25 cellular contexts compared by ENCODE assay signal in the genomic region with DNA sequence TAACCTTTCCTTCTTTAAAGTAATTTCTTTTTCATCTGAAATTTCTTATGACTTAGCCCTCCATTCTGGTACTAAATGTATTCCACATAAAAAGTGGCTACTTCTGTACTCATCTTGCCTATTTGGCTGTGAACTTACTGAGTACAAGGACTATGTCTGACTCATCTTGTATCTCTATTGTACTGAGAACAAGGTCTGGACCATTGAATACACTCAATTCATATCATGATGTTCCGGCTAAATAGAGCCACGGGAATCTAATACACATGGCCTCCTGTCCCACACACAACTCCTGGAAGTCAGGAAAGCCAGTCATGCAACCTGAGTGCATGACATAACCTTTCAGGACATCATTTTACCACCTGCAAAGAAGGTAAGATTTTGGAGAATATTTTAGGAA.
"Had no signal": no experiment of that assay in that cellular context is flagged by ENCODE, and none has a peak within 500 bp of the region (broad histone marks: within the 10 kb centered on the region; RNA-seq: fewer than 3 reads in every experiment).

No MANE protein-coding gene starts in this region.

- H3K9me3 ChIP-seq: adrenal gland had no signal

- H3K4me1 ChIP-seq: adrenal gland had no signal

- H3K27me3 ChIP-seq: adrenal gland had no signal

- H3K4me3 ChIP-seq: adrenal gland had no signal

- H3K36me3 ChIP-seq: adrenal gland had no signal

- H3K27ac ChIP-seq: adrenal gland had no signal

- ATAC-seq: activated CD4-positive, alpha-beta T cell treated with anti-CD3 and anti-CD28 coated beads for 36 hours had no signal

- DNase-seq: activated B cell treated with CpG ODN at 0.5 μM for 24 hours; activated CD4-positive, alpha-beta memory T cell treated with anti-CD3 and anti-CD28 coated beads, Interleukin-2, amount 10 ng/mL, durations not matched to agents 7 days and 5 days; activated CD4-positive, alpha-beta T cell treated with anti-CD3 and anti-CD28 coated beads for 36 hours; activated CD4-positive, alpha-beta T cell treated with anti-CD3 and anti-CD28 coated beads, Interleukin-2, amount 50 U/mL, for 1 hour; activated naive CD4-positive, alpha-beta T cell treated with anti-CD3 and anti-CD28 coated beads, Interleukin-2, amount 50 U/mL, for 16 hours; activated naive CD8-positive, alpha-beta T cell treated with anti-CD3 and anti-CD28 coated beads, Interleukin-2, amount 10 ng/mL, durations not matched to agents 7 days and 5 days; activated T-cell treated with anti-CD3 and anti-CD28 coated beads for 4 hours; adrenal gland; anterior cingulate cortex; central memory CD4-positive, alpha-beta T cell; Kasumi-1; KBM-7; NCI-H1105 treated with DMSO at 0.1 percent for 48 hours; NCI-H1436 treated with DMSO at 0.1 percent for 48 hours; NCI-H187; NCI-H2081; NCI-H510A treated with DMSO at 0.1 percent for 48 hours; NCI-H69; NK-92 treated with Interleukin-12 subunit alpha and Interleukin-12 subunit beta, amount 100 ng/mL, for 24 hours; OCI-M1; SIG-M5; T-helper 2 cell; T1000 had no signal

- FAIRE-seq: bronchial epithelial cell, TTC549 had no signal
